Comparison of ENCODE assay signal across 1 cellular context in the genomic region with DNA sequence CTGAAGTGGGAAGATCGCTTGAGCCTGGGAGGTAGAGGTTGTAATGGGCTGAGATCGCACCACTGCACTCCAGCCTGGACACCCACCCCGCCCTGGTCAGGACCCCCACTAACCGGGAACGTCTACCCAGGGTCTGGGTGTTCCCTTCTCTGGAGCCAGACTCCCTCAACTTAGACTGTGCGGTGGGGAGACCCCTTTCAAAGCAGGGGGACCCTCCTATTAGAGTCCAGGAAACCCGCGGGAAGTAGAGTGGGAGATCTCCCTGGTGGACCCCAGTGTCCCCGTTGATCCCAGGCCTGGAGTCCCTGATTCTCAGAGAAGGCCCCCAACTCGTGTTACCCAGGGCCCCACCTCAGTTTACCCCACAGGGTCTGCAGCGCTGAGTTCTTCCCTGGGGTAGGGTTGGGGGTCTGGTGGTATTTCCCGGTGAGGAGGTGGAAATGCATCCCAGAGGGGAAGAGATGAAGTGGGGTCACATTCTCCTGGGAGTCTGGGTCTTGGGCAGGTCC.
TF ChIP-seq lines count a peak whose summit lies in the region.

No MANE protein-coding gene starts in this region.

TF ChIP-seq in endothelial cell of umbilical vein, 7 proteins besides CTCF, POLR2A, EP300 and RAD21:
- TF ChIP-seq POLR2AphosphoS5 (IDR thresholded peaks at IDR 0.05; ENCODE audit: insufficient read depth, low read depth, low read length), result no peak
- no peak for TF ChIP-seq EZH2 (IDR thresholded peaks at IDR 0.05; ENCODE audit: borderline replicate concordance, low read depth, low read length, severe bottlenecking)
- no peak for TF ChIP-seq FOS (IDR thresholded peaks at IDR 0.05; ENCODE audit: borderline replicate concordance, insufficient read depth, low read length)
- no peak for TF ChIP-seq JUN (IDR thresholded peaks at IDR 0.05; ENCODE audit: borderline replicate concordance, insufficient read depth, insufficient read length, low read depth)
- TF ChIP-seq, protein P1, sequence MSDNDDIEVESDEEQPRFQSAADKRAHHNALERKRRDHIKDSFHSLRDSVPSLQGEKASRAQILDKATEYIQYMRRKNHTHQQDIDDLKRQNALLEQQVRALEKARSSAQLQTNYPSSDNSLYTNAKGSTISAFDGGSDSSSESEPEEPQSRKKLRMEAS (IDR thresholded peaks at IDR 0.05; ENCODE audit: insufficient read depth, insufficient read length), result no peak
